ENCODE assay signal across 31 cellular contexts in genomic region chr12:123187637-123188036, GRCh38.
"Had no signal": no experiment of that assay in that cellular context is flagged by ENCODE, and none has a peak within 500 bp of the region (broad histone marks: within the 10 kb centered on the region; RNA-seq: fewer than 3 reads in every experiment).

No MANE protein-coding gene starts in this region.

- DNase-seq: activated B cell treated with CpG ODN at 0.5 μM for 24 hours; activated CD4-positive, alpha-beta memory T cell treated with anti-CD3 and anti-CD28 coated beads, Interleukin-2, amount 10 ng/mL, durations not matched to agents 7 days and 5 days; activated CD4-positive, alpha-beta T cell treated with anti-CD3 and anti-CD28 coated beads, Interleukin-2, amount 10 ng/mL, durations not matched to agents 7 days and 5 days; activated CD4-positive, alpha-beta T cell treated with anti-CD3 and anti-CD28 coated beads, Interleukin-2, amount 50 U/mL, for 4 hours; activated CD8-positive, alpha-beta memory T cell treated with anti-CD3 and anti-CD28 coated beads, Interleukin-2, amount 50 U/mL, for 48 hours; activated gamma-delta T cell; activated naive CD4-positive, alpha-beta T cell; activated naive CD4-positive, alpha-beta T cell treated with anti-CD3 and anti-CD28 coated beads, Interleukin-2, amount 10 ng/mL, durations not matched to agents 7 days and 5 days; activated naive CD8-positive, alpha-beta T cell treated with anti-CD3 and anti-CD28 coated beads, Interleukin-2, amount 10 ng/mL, durations not matched to agents 7 days and 5 days; activated T-cell treated with anti-CD3 and anti-CD28 coated beads for 4 hours; activated T-cell treated with anti-CD3 and anti-CD28 coated beads, Interleukin-2, amount 50 U/mL, for 24 hours; activated T-cell treated with anti-CD3 and anti-CD28 coated beads, Interleukin-2, amount 50 U/mL, for 72 hours; central memory CD4-positive, alpha-beta T cell; cerebellar nuclear complex; dorsolateral prefrontal cortex; effector memory CD4-positive, alpha-beta T cell; endodermal cell; erythroblast; esophagus squamous epithelium; foreskin melanocyte; heart right ventricle; T-cell; T1000; WERI-Rb-1 had no signal

- H3K4me1 ChIP-seq: ascending aorta, breast epithelium, esophagus squamous epithelium, gastroesophageal sphincter, heart right ventricle had no signal

- H3K27me3 ChIP-seq: ascending aorta, breast epithelium, cardiac muscle cell, dorsolateral prefrontal cortex, esophagus squamous epithelium, gastroesophageal sphincter, heart right ventricle had no signal

- H3K4me3 ChIP-seq: ascending aorta, breast epithelium, cardiac muscle cell, coronary artery, dorsolateral prefrontal cortex, esophagus squamous epithelium, gastroesophageal sphincter, heart right ventricle had no signal

- H3K9me3 ChIP-seq: ascending aorta, breast epithelium, esophagus squamous epithelium, gastroesophageal sphincter, heart right ventricle had no signal

- H3K36me3 ChIP-seq: breast epithelium had no signal

- H3K27ac ChIP-seq: ascending aorta, breast epithelium, cardiac muscle cell, coronary artery, dorsolateral prefrontal cortex, esophagus squamous epithelium, gastroesophageal sphincter, heart right ventricle, WERI-Rb-1 had no signal

- ATAC-seq: activated CD4-positive, CD25-positive, alpha-beta regulatory T cell treated with anti-CD3 and anti-CD28 coated beads, Interleukin-2, amount 50 U/mL, for 24 hours; activated naive CD4-positive, alpha-beta T cell treated with anti-CD3 and anti-CD28 coated beads, Interleukin-2, amount 50 U/mL, for 72 hours; activated T-cell treated with anti-CD3 and anti-CD28 coated beads, Interleukin-2, amount 50 U/mL, for 72 hours; gastroesophageal sphincter; heart right ventricle; T-cell had no signal
